1 cellular context compared by ENCODE assay signal in genomic region chr1:77756052-77756754, GRCh38.
TF ChIP-seq lines count a peak whose summit lies in the region.

No MANE protein-coding gene starts in this region.

TF ChIP-seq in HEK293T, 16 proteins besides CTCF, POLR2A, EP300 and RAD21 (continued from another document):
- TF ChIP-seq CTBP1 (IDR thresholded peaks at IDR 0.05; ENCODE audit: borderline replicate concordance) (no peak), TARDBP (IDR thresholded peaks at IDR 0.05) (no peak)
TF ChIP-seq in HEK293T: peak in this region for 0.
